ENCODE assay signal across 1 cellular context in genomic region chr6:68676094-68676493, GRCh38. TPM values are rescaled to one million over a fixed set of nuclear protein-coding genes. Genes with fewer than 3 reads are reported as not detected.
"Had no signal": no experiment of that assay in that cellular context is flagged by ENCODE, and none has a peak within 500 bp of the region (broad histone marks: within the 10 kb centered on the region; RNA-seq: fewer than 3 reads in every experiment).

No MANE protein-coding gene starts in this region.

RNA-seq across cellular contexts. Expression of gene ADGRB3, which starts 41.0 kb away (rescaled TPM):
- total RNA-seq: GM23248 had no signal
- polyA plus RNA-seq: GM23248 had no signal
